In the genomic region with DNA sequence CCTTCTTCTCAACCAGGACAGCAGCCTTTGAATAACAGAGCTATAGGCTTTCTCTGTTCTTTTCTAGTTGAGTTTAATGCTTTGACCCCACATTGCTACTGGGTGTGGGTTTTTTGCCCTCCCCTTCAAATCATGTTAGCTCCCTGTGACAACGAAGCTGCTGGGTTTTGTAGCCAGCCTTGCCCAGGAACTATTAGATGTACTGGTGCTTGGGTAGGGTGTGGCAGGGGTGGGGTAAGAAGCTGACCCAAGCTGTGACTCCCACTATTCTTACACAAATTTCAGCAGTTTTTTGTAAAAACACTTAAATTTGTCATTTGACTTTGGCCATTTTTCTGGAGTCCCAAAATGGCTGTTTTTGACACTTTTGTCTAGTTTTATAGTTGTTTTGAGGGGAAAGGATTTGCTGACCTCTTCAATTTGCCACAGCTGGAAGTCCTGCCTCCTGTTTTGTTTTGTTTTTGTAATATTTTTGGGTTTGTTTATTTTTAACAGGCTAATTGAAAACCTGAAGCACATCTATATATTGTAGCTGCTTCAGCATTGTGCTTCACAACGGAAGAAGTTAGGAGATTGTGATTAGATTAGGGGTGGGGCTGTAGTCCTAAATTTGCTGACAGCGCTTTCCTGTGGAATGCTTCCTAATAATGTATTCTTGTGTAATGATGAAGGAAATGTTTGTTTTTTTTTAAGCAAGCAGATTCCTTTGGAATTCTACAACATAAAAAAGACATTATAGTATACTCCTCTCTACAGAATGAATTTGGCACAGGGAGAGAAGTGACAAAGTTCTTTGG, we compare ENCODE assay signal across 16 cellular contexts.
DNase-seq lines count a peak whose midpoint lies in the region; ATAC-seq and TF ChIP-seq lines count a peak whose summit lies in the region.
"Had no signal": no experiment of that assay in that cellular context is flagged by ENCODE, and none has a peak within 500 bp of the region (broad histone marks: within the 10 kb centered on the region; RNA-seq: fewer than 3 reads in every experiment).

No MANE protein-coding gene starts in this region.

- peaks cover 4% of the 10 kb centered on the region; the same call in 1 of the 2 replicates for H3K9me3 ChIP-seq in MG63
- peaks cover 0 to 11% (median 0%) of the 10 kb centered on the region in 4 donors for H3K9me3 ChIP-seq in tibial nerve
- H3K9me3 ChIP-seq: adrenal gland, neutrophil had no signal

- H3K27ac ChIP-seq in tibial nerve: peak overlapping the region in 3 of 4 donors; percentile 15 to 66 (median 28)
- H3K27ac ChIP-seq: neutrophil, PC-9 had no signal

- no peaks in the 10 kb centered on the region for H3K27me3 Mint-ChIP-seq in activated CD4-positive, alpha-beta T cell treated with anti-CD3 and anti-CD28 coated beads, Interleukin-2, amount 10 ng/mL, durations not matched to agents 7 days and 5 days
- H3K27me3 Mint-ChIP-seq: stimulated activated naive B cell treated with anti-CD40 and anti-IgM and Interleukin-4, amounts not matched to agents 10 μg/mL and 1 μg/mL and 100 μg/mL, for 72 hours had no signal

- no peak for TF ChIP-seq CTCF in tibial nerve (IDR thresholded peaks at IDR 0.05)

- H3K27ac Mint-ChIP-seq in activated CD4-positive, alpha-beta T cell treated with anti-CD3 and anti-CD28 coated beads, Interleukin-2, amount 10 ng/mL, durations not matched to agents 7 days and 5 days: no peak overlapping the region
- H3K27ac Mint-ChIP-seq: stimulated activated naive B cell treated with anti-CD40 and anti-IgM and Interleukin-4, amounts not matched to agents 10 μg/mL and 1 μg/mL and 100 μg/mL, for 72 hours had no signal

- no peak overlapping the region for H3K4me3 Mint-ChIP-seq in activated CD4-positive, alpha-beta T cell treated with anti-CD3 and anti-CD28 coated beads, Interleukin-2, amount 10 ng/mL, durations not matched to agents 7 days and 5 days
- H3K4me3 Mint-ChIP-seq: stimulated activated naive B cell treated with anti-CD40 and anti-IgM and Interleukin-4, amounts not matched to agents 10 μg/mL and 1 μg/mL and 100 μg/mL, for 72 hours had no signal

- intact Hi-C loops in left colon (cut with DNase I, micrococcal nuclease): no loop called here

- peaks cover 10% of the 10 kb centered on the region for H3K36me3 Mint-ChIP-seq in activated CD4-positive, alpha-beta T cell treated with anti-CD3 and anti-CD28 coated beads, Interleukin-2, amount 10 ng/mL, durations not matched to agents 7 days and 5 days (ENCODE audit: low read depth)

- H3K4me1 ChIP-seq in tibial nerve: peaks cover 0 to 18% (median 15%) of the 10 kb centered on the region in 4 donors

- ATAC-seq in left colon (peak; percentile 51), GM18858 (IDR thresholded peaks at IDR 0.05; ENCODE audit: unreplicated experiment) (no peak)
- ATAC-seq: stimulated activated naive B cell treated with anti-CD40 and anti-IgM and Interleukin-4, amounts not matched to agents 10 μg/mL and 1 μg/mL and 100 μg/mL, for 72 hours had no signal

- CTCF ChIA-PET in activated CD4-positive, alpha-beta T cell treated with anti-CD3 and anti-CD28 coated beads, Interleukin-2, amount 10 ng/mL, durations not matched to agents 7 days and 5 days (lab: Charles Lee): interaction anchor here (0.8 kb wide), 1 partner anchor 71 kb away, joined by 3 read pairs; no protein-coding TSS in a partner anchor

- H3K4me3 ChIP-seq in MG63 (no peak overlapping the region), tibial nerve (no peak overlapping the region)
- H3K4me3 ChIP-seq: adrenal gland, PC-9 had no signal

- peak in 1 of 2 donors; percentile 5 for TF ChIP-seq EP300 in tibial nerve (IDR thresholded peaks at IDR 0.05)

- H3K9me3 Mint-ChIP-seq in activated CD4-positive, alpha-beta T cell treated with anti-CD3 and anti-CD28 coated beads, Interleukin-2, amount 10 ng/mL, durations not matched to agents 7 days and 5 days: no peaks in the 10 kb centered on the region

- DNase-seq in MG63 (peak; percentile 13), dermis microvascular lymphatic vessel endothelial cell (ENCODE audit: low read depth in 2 of 2) (peak; percentile 15 to 62), left colon (no peak), tibial nerve (ENCODE audit: low spot score in 2 of 2) (no peak), NCI-H2171 treated with DMSO at 0.1 percent for 48 hours (lab: John Stamatoyannopoulos, UW) (no peak)
- DNase-seq in activated CD4-positive, alpha-beta T cell treated with anti-CD3 and anti-CD28 coated beads, Interleukin-2, amount 10 ng/mL, durations not matched to agents 7 days and 5 days: no peak
- DNase-seq: activated CD8-positive, alpha-beta memory T cell treated with anti-CD3 and anti-CD28 coated beads, Interleukin-2, amount 50 U/mL, for 48 hours; DMS 273 treated with DMSO at 0.1 percent for 48 hours; Karpas-422; NCI-H2171; PC-9; stimulated activated CD4-positive, alpha-beta T cell treated with anti-CD3 and anti-CD28 coated beads, Interleukin-1b, Interleukin-23, amount 100 ng/mL, for 48 hours; stimulated activated naive B cell treated with anti-CD40 and anti-IgM and Interleukin-4, amounts not matched to agents 10 μg/mL and 1 μg/mL and 100 μg/mL, for 72 hours had no signal

- no peak for TF ChIP-seq POLR2A in tibial nerve (IDR thresholded peaks at IDR 0.05)

- H3K27me3 ChIP-seq in MG63 (no peaks in the 10 kb centered on the region), tibial nerve (no peaks in the 10 kb centered on the region)
- H3K27me3 ChIP-seq: adrenal gland, neutrophil had no signal

- POLR2A ChIA-PET in activated CD4-positive, alpha-beta T cell treated with anti-CD3 and anti-CD28 coated beads, Interleukin-2, amount 10 ng/mL, durations not matched to agents 7 days and 5 days (lab: Charles Lee): no interaction called here

- 15% methylated on average over 3 of the region's 3 CpGs for WGBS in tibial nerve, 2 donors

- H3K36me3 ChIP-seq in MG63 (no peaks in the 10 kb centered on the region; the same call in 1 of the 2 replicates), tibial nerve (no peaks in the 10 kb centered on the region)
- H3K36me3 ChIP-seq: adrenal gland, neutrophil had no signal

- peaks cover 13% of the 10 kb centered on the region for H3K4me1 Mint-ChIP-seq in activated CD4-positive, alpha-beta T cell treated with anti-CD3 and anti-CD28 coated beads, Interleukin-2, amount 10 ng/mL, durations not matched to agents 7 days and 5 days

Comparison
In these comparisons a context has a peak if more than half of its experiments do, and no peak if none do; other contexts are left out.
1. DNase-seq: peak in MG63 (single experiment) and dermis microvascular lymphatic vessel endothelial cell (2 of 2); none in left colon (0 of 2), tibial nerve (0 of 2), activated CD4-positive, alpha-beta T cell treated with anti-CD3 and anti-CD28 coated beads, Interleukin-2, amount 10 ng/mL, durations not matched to agents 7 days and 5 days (single experiment) and NCI-H2171 treated with DMSO at 0.1 percent for 48 hours (single experiment).